In the genomic region with DNA sequence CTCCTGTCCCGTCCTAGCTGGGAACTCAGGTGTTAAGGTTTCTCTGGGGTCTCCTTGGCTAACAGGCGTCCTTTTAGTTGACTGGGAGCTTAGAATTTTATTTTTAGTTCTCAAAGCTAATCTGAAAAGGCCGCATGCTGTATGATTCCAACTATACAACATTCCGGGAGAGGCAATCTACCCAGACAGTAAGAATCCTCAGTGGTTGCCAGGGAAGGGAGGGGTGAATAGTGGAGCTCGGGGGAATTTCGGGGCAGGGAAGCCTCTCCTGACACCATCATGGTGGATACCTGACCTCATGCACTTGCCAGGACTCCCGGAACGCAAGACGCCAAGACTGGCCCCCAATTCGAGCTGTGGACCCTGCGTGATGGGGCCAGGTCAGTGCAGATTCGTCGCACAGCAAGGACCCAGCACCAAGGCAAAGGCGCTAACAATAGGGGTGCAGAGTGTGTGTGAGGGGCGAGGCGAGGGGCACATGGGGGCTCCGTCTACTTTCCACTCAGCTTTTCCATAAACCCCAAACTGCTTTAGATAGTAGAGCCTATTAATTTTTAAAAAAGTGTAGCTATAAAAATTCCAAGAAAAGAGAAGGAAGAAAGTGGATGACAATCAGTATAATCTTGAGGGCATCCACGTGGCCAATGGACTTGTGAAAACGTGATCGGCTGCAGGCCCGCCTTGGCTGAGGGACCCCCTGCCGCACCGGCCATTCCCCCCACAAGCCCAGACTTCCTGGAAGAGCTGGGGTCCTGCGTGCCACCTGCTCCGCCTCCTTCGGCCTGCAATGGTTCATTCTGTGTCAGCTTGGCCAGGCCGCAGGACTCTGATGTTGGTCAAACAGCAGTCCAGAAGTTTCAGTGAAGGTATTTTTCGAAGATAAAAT, we compare ENCODE assay signal across 23 cellular contexts. TPM values are rescaled to one million over a fixed set of nuclear protein-coding genes. Genes with fewer than 3 reads are reported as not detected.
DNase-seq lines count a peak whose midpoint lies in the region; ATAC-seq lines count a peak whose summit lies in the region.
"Had no signal": no experiment of that assay in that cellular context is flagged by ENCODE, and none has a peak within 500 bp of the region (broad histone marks: within the 10 kb centered on the region; RNA-seq: fewer than 3 reads in every experiment).

No MANE protein-coding gene starts in this region.

- peaks cover 23% of the 10 kb centered on the region for H3K4me1 ChIP-seq in CD8-positive, alpha-beta memory T cell (ENCODE audit: insufficient read depth, low read length)

- no peaks in the 10 kb centered on the region for H3K9me3 ChIP-seq in CD8-positive, alpha-beta memory T cell (ENCODE audit: low read length)
- H3K9me3 ChIP-seq: stomach had no signal

- H3K27ac ChIP-seq in CD8-positive, alpha-beta memory T cell (ENCODE audit: low read depth, low read length) = no peak overlapping the region

- peaks cover 0 to under 1% (median 0%) of the 10 kb centered on the region in 5 donors for H3K9me3 Mint-ChIP-seq in CD8-positive, alpha-beta memory T cell
- H3K9me3 Mint-ChIP-seq in effector memory CD8-positive, alpha-beta T cell = no peaks in the 10 kb centered on the region

- peaks cover 35 to 50% (median 47%) of the 10 kb centered on the region in 3 donors for H3K4me1 Mint-ChIP-seq in CD8-positive, alpha-beta memory T cell
- H3K4me1 Mint-ChIP-seq in effector memory CD8-positive, alpha-beta T cell (ENCODE audit: low read depth in 2 of 2) = peaks cover 35 to 38% of the 10 kb centered on the region in 2 donors

- no peaks in the 10 kb centered on the region for H3K36me3 Mint-ChIP-seq in CD8-positive, alpha-beta memory T cell
- peaks cover 19% of the 10 kb centered on the region for H3K36me3 Mint-ChIP-seq in effector memory CD8-positive, alpha-beta T cell (ENCODE audit: insufficient read depth)

- H3K4me3 ChIP-seq in CD8-positive, alpha-beta memory T cell (ENCODE audit: low read length) = no peak overlapping the region
- H3K4me3 ChIP-seq: stomach had no signal

- CTCF ChIA-PET in CD8-positive, alpha-beta memory T cell (lab: Charles Lee) = interaction anchor here (1.1 kb wide), 2 partner anchors 16 to 27 kb away, joined by 3 to 8 read pairs; a partner anchor contains a TSS

- POLR2A ChIA-PET in CD8-positive, alpha-beta memory T cell (lab: Charles Lee) = no interaction called here

- DNase-seq in AG08396 (ENCODE audit: low spot score) (peak; percentile 17), mesenteric fat pad (ENCODE audit: low spot score) (peak; percentile 62), NCI-H748 (lab: John Stamatoyannopoulos, UW; ENCODE audit: unreplicated experiment) (no peak), NCI-H1105 treated with DMSO at 0.1 percent for 48 hours (lab: John Stamatoyannopoulos, UW) (no peak)
- no peak for DNase-seq in CD8-positive, alpha-beta memory T cell
- no peak for DNase-seq in effector memory CD8-positive, alpha-beta T cell
- DNase-seq in NK-92 treated with Interleukin-12 subunit alpha and Interleukin-12 subunit beta, amount 100 ng/mL, for 24 hours (lab: John Stamatoyannopoulos, UW) = no peak
- no peak for DNase-seq in activated CD4-positive, alpha-beta T cell treated with anti-CD3 and anti-CD28 coated beads for 1 hour
- DNase-seq: activated CD4-positive, CD25-positive, alpha-beta regulatory T cell treated with anti-CD3 and anti-CD28 coated beads, Interleukin-2, amount 50 U/mL, for 72 hours; activated naive CD4-positive, alpha-beta T cell treated with Interleukin-2 at 50 U/mL for 16 hours; NCI-H1436; NCI-H2171; NCI-H748 treated with DMSO at 0.1 percent for 48 hours; occipital lobe; PC-3; stomach had no signal

- ATAC-seq in effector memory CD8-positive, alpha-beta T cell (replicated peaks) = no peak
- ATAC-seq: PC-3 had no signal

- no peaks in the 10 kb centered on the region for H3K36me3 ChIP-seq in CD8-positive, alpha-beta memory T cell (ENCODE audit: insufficient read depth, low read length)
- H3K36me3 ChIP-seq: stomach had no signal

- H3K27ac Mint-ChIP-seq in CD8-positive, alpha-beta memory T cell = peak overlapping the region in 7 of 8 donors; percentile 47 to 97 (median 84)
- H3K27ac Mint-ChIP-seq in effector memory CD8-positive, alpha-beta T cell = peak overlapping the region in 1 of 2 donors; percentile 95

- no peaks in the 10 kb centered on the region for H3K27me3 ChIP-seq in CD8-positive, alpha-beta memory T cell (ENCODE audit: insufficient read depth, low read length, poor library complexity, severe bottlenecking)

- peak overlapping the region in 2 of 7 donors; percentile 37 to 44 for H3K4me3 Mint-ChIP-seq in CD8-positive, alpha-beta memory T cell
- peak overlapping the region; percentile 44 to 94 for H3K4me3 Mint-ChIP-seq in effector memory CD8-positive, alpha-beta T cell

- H3K27me3 Mint-ChIP-seq in CD8-positive, alpha-beta memory T cell = no peaks in the 10 kb centered on the region
- H3K27me3 Mint-ChIP-seq in effector memory CD8-positive, alpha-beta T cell = no peaks in the 10 kb centered on the region

RNA-seq across cellular contexts. Expression of a gene that starts 17.3 kb away (rescaled TPM):
- total RNA-seq in CD8-positive, alpha-beta memory T cell = 10 to 100 TPM; 34.3 to 39.3 TPM
- polyA plus RNA-seq in CD8-positive, alpha-beta memory T cell = 41.8 TPM
- total RNA-seq in mesenteric fat pad = 0.42 TPM
- total RNA-seq: endothelial cell of umbilical vein, fibroblast of villous mesenchyme, G401, occipital lobe, PC-3, SK-MEL-5, urinary bladder had no signal
- polyA plus RNA-seq: endothelial cell of umbilical vein had no signal

RNA-seq across cellular contexts. Expression of a gene that starts 28.1 kb away (rescaled TPM):
- under 1 TPM; 0.11 to 0.18 TPM for total RNA-seq in CD8-positive, alpha-beta memory T cell
- polyA plus RNA-seq in CD8-positive, alpha-beta memory T cell = 0.23 TPM
- not detected for total RNA-seq in mesenteric fat pad
- total RNA-seq: endothelial cell of umbilical vein, fibroblast of villous mesenchyme, G401, mucosa of gallbladder, PC-3, sciatic nerve, SK-MEL-5, urinary bladder had no signal
- polyA plus RNA-seq: endothelial cell of umbilical vein had no signal

RNA-seq across cellular contexts. Expression of a gene that starts 32.4 kb away (rescaled TPM):
- total RNA-seq in CD8-positive, alpha-beta memory T cell = not detected
- not detected for polyA plus RNA-seq in CD8-positive, alpha-beta memory T cell
- 1.1 TPM for total RNA-seq in mesenteric fat pad
- total RNA-seq: endothelial cell of umbilical vein, fibroblast of villous mesenchyme, G401, PC-3, sciatic nerve, SK-MEL-5 had no signal
- polyA plus RNA-seq: endothelial cell of umbilical vein had no signal

Comparison
In these comparisons a context has a peak if more than half of its experiments do, and no peak if none do; other contexts are left out.
1. DNase-seq: peak in AG08396 (single experiment) and mesenteric fat pad (single experiment); none in CD8-positive, alpha-beta memory T cell (0 of 5), effector memory CD8-positive, alpha-beta T cell (0 of 3), NCI-H748 (single experiment), NCI-H1105 treated with DMSO at 0.1 percent for 48 hours (single experiment), NK-92 treated with Interleukin-12 subunit alpha and Interleukin-12 subunit beta, amount 100 ng/mL, for 24 hours (single experiment) and activated CD4-positive, alpha-beta T cell treated with anti-CD3 and anti-CD28 coated beads for 1 hour (single experiment).
2. RNA of a gene that starts 17.3 kb away (total RNA-seq): 34.3 to 39.3 TPM in CD8-positive, alpha-beta memory T cell; 0.42 TPM in mesenteric fat pad (single experiment); every median in the first group is over 10 times any median in the second.